ENCODE assay signal across 19 cellular contexts in genomic region chr5:135861646-135862045, GRCh38. TPM values are rescaled to one million over a fixed set of nuclear protein-coding genes. Genes with fewer than 3 reads are reported as not detected.
DNase-seq lines count a peak whose midpoint lies in the region; ATAC-seq and TF ChIP-seq lines count a peak whose summit lies in the region.
"Had no signal": no experiment of that assay in that cellular context is flagged by ENCODE, and none has a peak within 500 bp of the region (broad histone marks: within the 10 kb centered on the region; RNA-seq: fewer than 3 reads in every experiment).

No MANE protein-coding gene starts in this region.

- H3K4me3 Mint-ChIP-seq in MCF 10A (ENCODE audit: unreplicated experiment): no peak overlapping the region
- H3K4me3 Mint-ChIP-seq in dendritic cell treated with granulocyte-macrophage colony-stimulating factor and Interleukin-4, amounts not matched to agents 40 ng/mL and 50 ng/mL, for 4 days: no peak overlapping the region
- H3K4me3 Mint-ChIP-seq: CD14-positive monocyte; CD8-positive, alpha-beta memory T cell; H9 had no signal

- peaks cover 2% of the 10 kb centered on the region for H3K27me3 ChIP-seq in mammary epithelial cell (ENCODE audit: insufficient read depth, low read length)
- no peaks in the 10 kb centered on the region for H3K27me3 ChIP-seq in tibial nerve

- dilution Hi-C loops in mammary epithelial cell (cut with HindIII; ENCODE audit: low sequenced_read_pairs): no loop called here

- H3K9ac ChIP-seq in mammary epithelial cell (ENCODE audit: insufficient read depth, low read length): no peak overlapping the region

- POLR2A ChIA-PET in MCF 10A (lab: Yijun Ruan, JAX): interaction anchor here (0.5 kb wide), 1 partner anchor 208 kb away, joined by 3 read pairs; no protein-coding TSS in a partner anchor

- no peak for TF ChIP-seq POLR2A in tibial nerve (IDR thresholded peaks at IDR 0.05)

- no peak overlapping the region for H3K27ac Mint-ChIP-seq in MCF 10A (ENCODE audit: low read depth, unreplicated experiment)
- H3K27ac Mint-ChIP-seq in dendritic cell treated with granulocyte-macrophage colony-stimulating factor and Interleukin-4, amounts not matched to agents 40 ng/mL and 50 ng/mL, for 4 days: peak overlapping the region; percentile 85
- H3K27ac Mint-ChIP-seq: H9 had no signal

- no peaks in the 10 kb centered on the region for H3K9me3 ChIP-seq in mammary epithelial cell (replicated peaks; ENCODE audit: insufficient read depth, low read length)
- H3K9me3 ChIP-seq in tibial nerve: no peaks in the 10 kb centered on the region
- H3K9me3 ChIP-seq: Caco-2 had no signal

- no peaks in the 10 kb centered on the region for H3K27me3 Mint-ChIP-seq in MCF 10A (ENCODE audit: insufficient read depth, unreplicated experiment)
- H3K27me3 Mint-ChIP-seq in dendritic cell treated with granulocyte-macrophage colony-stimulating factor and Interleukin-4, amounts not matched to agents 40 ng/mL and 50 ng/mL, for 4 days: no peaks in the 10 kb centered on the region

- H3K4me3 ChIP-seq in mammary epithelial cell (replicated peaks in 1 of 3; ENCODE audit: insufficient read depth in 1 of 3, low read depth in 2 of 3, low read length in 3 of 3) (no peak overlapping the region), tibial nerve (no peak overlapping the region)

- H3K79me2 ChIP-seq in mammary epithelial cell (ENCODE audit: insufficient read depth, low read length): no peaks in the 10 kb centered on the region

- BruUV-seq in MCF 10A (replicated peaks; lab: Mats Ljungman, UMichigan) (no TSS peak), mammary epithelial cell (replicated peaks; lab: Mats Ljungman, UMichigan) (no TSS peak)

- H3K9me3 Mint-ChIP-seq in MCF 10A (ENCODE audit: unreplicated experiment): no peaks in the 10 kb centered on the region
- peaks cover 7% of the 10 kb centered on the region for H3K9me3 Mint-ChIP-seq in dendritic cell treated with granulocyte-macrophage colony-stimulating factor and Interleukin-4, amounts not matched to agents 40 ng/mL and 50 ng/mL, for 4 days
- H3K9me3 Mint-ChIP-seq: CD8-positive, alpha-beta memory T cell had no signal

- no peak overlapping the region for H3K4me2 ChIP-seq in mammary epithelial cell (ENCODE audit: insufficient read depth, low read depth, low read length)

- no peak for TF ChIP-seq EP300 in tibial nerve (IDR thresholded peaks at IDR 0.05)

- H3K36me3 Mint-ChIP-seq in MCF 10A (ENCODE audit: insufficient read depth, unreplicated experiment): no peaks in the 10 kb centered on the region
- peaks cover 94% of the 10 kb centered on the region for H3K36me3 Mint-ChIP-seq in dendritic cell treated with granulocyte-macrophage colony-stimulating factor and Interleukin-4, amounts not matched to agents 40 ng/mL and 50 ng/mL, for 4 days (ENCODE audit: low read depth)
- H3K36me3 Mint-ChIP-seq: CD14-positive monocyte; CD8-positive, alpha-beta memory T cell had no signal

- H3K4me1 ChIP-seq in mammary epithelial cell (ENCODE audit: insufficient read depth, low read length) (no peaks in the 10 kb centered on the region), tibial nerve (peaks cover 0 to 8% (median 0%) of the 10 kb centered on the region in 4 donors)
- H3K4me1 ChIP-seq: Caco-2 had no signal

- no peak overlapping the region for H2AFZ ChIP-seq in mammary epithelial cell (ENCODE audit: low read depth, low read length)

- H3K4me1 Mint-ChIP-seq in MCF 10A (ENCODE audit: insufficient read depth, unreplicated experiment): peaks cover 18% of the 10 kb centered on the region
- H3K4me1 Mint-ChIP-seq in dendritic cell treated with granulocyte-macrophage colony-stimulating factor and Interleukin-4, amounts not matched to agents 40 ng/mL and 50 ng/mL, for 4 days (ENCODE audit: low read depth): peaks cover 86% of the 10 kb centered on the region
- H3K4me1 Mint-ChIP-seq: CD8-positive, alpha-beta memory T cell; H9 had no signal

- H3K27ac ChIP-seq in mammary epithelial cell (ENCODE audit: insufficient read depth, low read depth, low read length) (no peak overlapping the region), tibial nerve (peak overlapping the region in 3 of 4 donors; percentile 48 to 70 (median 61))
- H3K27ac ChIP-seq: 22Rv1 had no signal

- in situ Hi-C loops in mammary epithelial cell (cut with MboI; ENCODE audit: low sequenced_read_pairs in 2 of 2): no loop called here

- intact Hi-C loops in MCF 10A (cut with micrococcal nuclease) (no loop called here), mammary epithelial cell (cut with micrococcal nuclease) (no loop called here)
- intact Hi-C loops in dendritic cell treated with granulocyte-macrophage colony-stimulating factor and Interleukin-4, amounts not matched to agents 40 ng/mL and 50 ng/mL, for 4 days (cut with micrococcal nuclease): loop anchor here (1.0 kb wide), 1 partner anchor 15 kb away; no protein-coding TSS in a partner anchor

- TF ChIP-seq CTCF in MCF 10A (IDR thresholded peaks at IDR 0.05; ENCODE audit: unreplicated experiment): no peak
- TF ChIP-seq CTCF in mammary epithelial cell (conservative IDR thresholded peaks at IDR 0.05 in 1 of 2, IDR thresholded peaks at IDR 0.05 in 1 of 2; ENCODE audit: extremely low read depth in 1 of 2, insufficient read depth in 1 of 2, low read depth in 1 of 2, low read length in 2 of 2): no peak
- TF ChIP-seq CTCF in tibial nerve (IDR thresholded peaks at IDR 0.05): no peak

- ATAC-seq in HG03521 (IDR thresholded peaks at IDR 0.05; ENCODE audit: unreplicated experiment): no peak

- CTCF ChIA-PET in MCF 10A (lab: Yijun Ruan, JAX): interaction anchor here (1.3 to 2.2 kb wide), 3 partner anchors 10 to 295 kb away, joined by 3 to 12 read pairs (median 5); no protein-coding TSS in a partner anchor
- CTCF ChIA-PET in mammary epithelial cell (lab: Charles Lee; ENCODE audit: low non-redundant PET): no interaction called here

- H3K36me3 ChIP-seq in mammary epithelial cell (ENCODE audit: insufficient read depth, low read length) (no peaks in the 10 kb centered on the region), tibial nerve (no peaks in the 10 kb centered on the region)

- no peaks in the 10 kb centered on the region for H4K20me1 ChIP-seq in mammary epithelial cell (ENCODE audit: insufficient read depth, low read length)

- DNase-seq in MCF 10A (ENCODE audit: unreplicated experiment): peak; percentile 55
- no peak for DNase-seq in mammary epithelial cell
- peak; percentile 27 for DNase-seq in MV-4-11 (lab: John Stamatoyannopoulos, UW)
- DNase-seq in tibial nerve (ENCODE audit: low spot score in 2 of 2): no peak
- no peak for DNase-seq in activated T-cell treated with anti-CD3 and anti-CD28 coated beads, Interleukin-2, amount 50 U/mL, for 48 hours
- DNase-seq in NCI-H1417 treated with DMSO at 0.1 percent for 48 hours (lab: John Stamatoyannopoulos, UW): no peak
- DNase-seq: Caco-2; CD8-positive, alpha-beta memory T cell; DND-41; GDM1; GOT3; H9 had no signal

- 35% methylated on average over 1 of the region's 1 CpG for WGBS in mammary epithelial cell (ENCODE audit: low coverage, missing lambda C conversion rate)
- 28 to 39% methylated on average over 1 of the region's 1 CpG for WGBS in tibial nerve, 2 donors

RNA-seq across cellular contexts. Expression of gene SLC25A48, which starts 27.2 kb away (rescaled TPM):
- total RNA-seq in MCF 10A (2022) (not detected in 2 replicates), mammary epithelial cell (under 1 TPM in 1 of 2 donors, not detected in 1; 0.17 TPM), tibial nerve (10 to 100 TPM; 59.4 to 91.2 (median 72.1) TPM)
- 0.05 TPM for polyA plus RNA-seq in mammary epithelial cell
- not detected for polyA minus RNA-seq in mammary epithelial cell
- total RNA-seq: A673; CD8-positive, alpha-beta memory T cell; HT-29 had no signal
- polyA plus RNA-seq: BJ; CD14-positive monocyte; CD8-positive, alpha-beta memory T cell had no signal

RNA-seq across cellular contexts. Expression of gene IL9, which starts 34.0 kb away (rescaled TPM):
- total RNA-seq in MCF 10A (2022) (not detected in 2 replicates), mammary epithelial cell (not detected), tibial nerve (not detected)
- polyA plus RNA-seq in mammary epithelial cell: not detected
- polyA minus RNA-seq in mammary epithelial cell: not detected
- total RNA-seq: A673, Caco-2, H9, HT-29 had no signal
- polyA plus RNA-seq: BJ; CD14-positive monocyte; CD8-positive, alpha-beta memory T cell had no signal

Comparison
In these comparisons a context has a peak if more than half of its experiments do, and no peak if none do; other contexts are left out.
1. DNase-seq: peak in MCF 10A (single experiment) and MV-4-11 (single experiment); none in mammary epithelial cell (single experiment), tibial nerve (0 of 2), activated T-cell treated with anti-CD3 and anti-CD28 coated beads, Interleukin-2, amount 50 U/mL, for 48 hours (0 of 2) and NCI-H1417 treated with DMSO at 0.1 percent for 48 hours (single experiment).
2. RNA of gene SLC25A48, which starts 27.2 kb away (total RNA-seq): 59.4 to 91.2 TPM in tibial nerve; 0.17 TPM in mammary epithelial cell and not detected in MCF 10A; every median in the first group is over 10 times any median in the second.